Comparison of ENCODE assay signal across 9 cellular contexts in the genomic region with DNA sequence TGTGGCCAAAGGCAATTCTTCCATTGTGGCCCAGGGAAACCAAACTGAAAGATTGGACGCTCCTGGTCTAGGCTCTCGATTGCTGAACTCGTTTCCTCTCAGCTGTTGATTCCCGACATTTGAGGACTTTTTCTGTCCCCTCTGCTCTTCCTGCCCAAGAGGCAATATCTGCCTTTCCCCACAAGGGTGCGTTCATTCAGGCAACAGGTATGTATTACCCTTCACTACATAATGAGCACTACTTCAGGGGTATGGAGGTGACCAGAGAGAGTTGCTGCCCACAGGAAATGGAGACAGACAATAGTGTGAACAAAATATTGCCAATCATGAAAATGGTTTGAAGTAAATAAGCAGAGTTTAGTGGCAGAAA. TPM values are rescaled to one million over a fixed set of nuclear protein-coding genes. Genes with fewer than 3 reads are reported as not detected.
DNase-seq lines count a peak whose midpoint lies in the region; ATAC-seq lines count a peak whose summit lies in the region.
"Had no signal": no experiment of that assay in that cellular context is flagged by ENCODE, and none has a peak within 500 bp of the region (broad histone marks: within the 10 kb centered on the region; RNA-seq: fewer than 3 reads in every experiment).

No MANE protein-coding gene starts in this region.

- CTCF ChIA-PET in activated naive CD4-positive, alpha-beta T cell treated with anti-CD3 and anti-CD28 coated beads for 36 hours (lab: Charles Lee), result interaction anchor here (0.6 to 2.9 kb wide), 6 partner anchors 13 to 820 kb away, joined by 3 to 20 read pairs (median 3); no protein-coding TSS in a partner anchor

- peak overlapping the region; percentile 62 for H3K4me3 Mint-ChIP-seq in activated naive CD4-positive, alpha-beta T cell treated with anti-CD3 and anti-CD28 coated beads for 36 hours
- H3K4me3 Mint-ChIP-seq in T-helper 17 cell, result peak overlapping the region; percentile 39

- H3K9me3 ChIP-seq in T-helper 17 cell (ENCODE audit: control insufficient read depth, low read length, poor library complexity, severe bottlenecking) (no peaks in the 10 kb centered on the region), iPS-18a (ENCODE audit: control insufficient read depth, low read depth, low read length) (no peaks in the 10 kb centered on the region)

- H3K27me3 Mint-ChIP-seq in activated naive CD4-positive, alpha-beta T cell treated with anti-CD3 and anti-CD28 coated beads for 36 hours (ENCODE audit: low read depth), result peaks cover 3% of the 10 kb centered on the region
- H3K27me3 Mint-ChIP-seq in T-helper 17 cell, result no peaks in the 10 kb centered on the region

- ATAC-seq in HG03064 (IDR thresholded peaks at IDR 0.05; ENCODE audit: low read depth, unreplicated experiment) (peak; percentile 76), T-helper 17 cell (peak; percentile 76)

- no peaks in the 10 kb centered on the region for H3K4me1 ChIP-seq in iPS-18a (ENCODE audit: control insufficient read depth, low read depth, low read length)

- peaks cover 2% of the 10 kb centered on the region for H3K4me1 Mint-ChIP-seq in activated naive CD4-positive, alpha-beta T cell treated with anti-CD3 and anti-CD28 coated beads for 36 hours (ENCODE audit: low read depth)
- H3K4me1 Mint-ChIP-seq in T-helper 17 cell, result peaks cover 5% of the 10 kb centered on the region

- intact Hi-C loops in activated naive CD4-positive, alpha-beta T cell treated with anti-CD3 and anti-CD28 coated beads for 36 hours (cut with micrococcal nuclease), result loop anchor here (1.0 to 2.0 kb wide), 2 partner anchors 181 to 761 kb away; a partner anchor contains a TSS

- H3K27ac Mint-ChIP-seq in activated naive CD4-positive, alpha-beta T cell treated with anti-CD3 and anti-CD28 coated beads for 36 hours, result peak overlapping the region; percentile 14
- peak overlapping the region; percentile 68 for H3K27ac Mint-ChIP-seq in T-helper 17 cell
- H3K27ac Mint-ChIP-seq: dendritic cell treated with granulocyte-macrophage colony-stimulating factor and Interleukin-4, amounts not matched to agents 40 ng/mL and 50 ng/mL, for 4 days had no signal

- H3K9me3 Mint-ChIP-seq in activated naive CD4-positive, alpha-beta T cell treated with anti-CD3 and anti-CD28 coated beads for 36 hours, result peaks cover 4% of the 10 kb centered on the region

- H3K36me3 Mint-ChIP-seq in activated naive CD4-positive, alpha-beta T cell treated with anti-CD3 and anti-CD28 coated beads for 36 hours (ENCODE audit: low read depth), result no peaks in the 10 kb centered on the region
- no peaks in the 10 kb centered on the region for H3K36me3 Mint-ChIP-seq in T-helper 17 cell (ENCODE audit: low read depth)

- H3K36me3 ChIP-seq in iPS-18a (ENCODE audit: control insufficient read depth, low read depth, low read length), result no peaks in the 10 kb centered on the region

- peak overlapping the region; percentile 17 for H3K9ac ChIP-seq in iPS-18a (ENCODE audit: low read length)

- DNase-seq in activated naive CD4-positive, alpha-beta T cell treated with anti-CD3 and anti-CD28 coated beads for 36 hours, result peak; percentile 30
- DNase-seq in activated naive CD4-positive, alpha-beta T cell treated with Interleukin-2 at 50 U/mL for 16 hours, result no peak
- DNase-seq in T-helper 17 cell (no peak), COR-L47 (lab: John Stamatoyannopoulos, UW) (no peak), NCI-H774 (lab: John Stamatoyannopoulos, UW) (no peak), UCSD-AML1 (lab: John Stamatoyannopoulos, UW; ENCODE audit: unreplicated experiment) (no peak)

- H3K27ac ChIP-seq in iPS-18a (ENCODE audit: low read length), result no peak overlapping the region

- H3K27me3 ChIP-seq in iPS-18a (ENCODE audit: control insufficient read depth, insufficient read depth, low read length), result no peaks in the 10 kb centered on the region

- H3K4me3 ChIP-seq in iPS-18a (ENCODE audit: low read length), result peak overlapping the region; percentile 39

RNA-seq across cellular contexts. Expression of a gene that starts 8.2 kb away (rescaled TPM):
- total RNA-seq in activated naive CD4-positive, alpha-beta T cell treated with anti-CD3 and anti-CD28 coated beads for 36 hours, result not detected
- total RNA-seq in T-helper 17 cell, result not detected

RNA-seq across cellular contexts. Expression of a gene that starts 24.6 kb away (rescaled TPM):
- total RNA-seq in activated naive CD4-positive, alpha-beta T cell treated with anti-CD3 and anti-CD28 coated beads for 36 hours, result 10 to 100 TPM; 20.9 to 21.0 TPM
- 10 to 100 TPM; 12.1 to 15.9 TPM for total RNA-seq in T-helper 17 cell
